7 cellular contexts compared by ENCODE assay signal in the genomic region with DNA sequence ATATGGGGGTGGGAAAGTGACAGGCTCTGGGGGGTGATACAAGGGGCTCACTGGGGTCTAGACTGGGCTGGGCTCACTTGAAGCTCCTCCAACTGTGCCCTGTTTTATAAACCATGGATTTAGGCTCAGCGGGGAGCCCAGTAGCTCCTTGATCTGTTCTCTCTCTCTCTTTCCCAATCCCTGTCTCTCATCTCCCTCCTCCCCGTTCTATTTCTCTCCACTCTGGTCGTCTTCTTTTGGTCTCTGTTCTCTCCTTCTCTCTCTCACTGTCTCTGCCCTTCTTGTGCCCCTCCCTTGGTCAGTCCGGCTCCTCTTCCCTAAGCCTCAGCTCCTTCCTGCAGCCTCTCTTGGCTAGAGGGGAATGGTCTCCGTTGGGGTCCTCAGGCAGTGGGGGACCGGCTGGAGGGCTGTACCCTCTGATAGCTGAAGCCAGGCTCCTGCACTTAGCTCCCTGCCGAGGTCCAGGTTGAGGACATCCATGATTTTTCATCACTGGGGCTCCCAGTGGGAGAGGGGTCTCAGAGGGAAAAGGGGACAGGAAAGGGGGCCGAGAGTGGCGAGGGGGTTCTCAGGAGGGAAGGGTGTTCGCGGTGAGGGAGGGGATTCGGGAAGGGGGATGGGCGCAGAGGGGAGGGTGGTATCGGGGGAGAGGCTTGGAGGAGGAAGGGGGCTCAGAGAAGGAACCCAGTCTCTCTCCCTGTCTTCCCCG. TPM values are rescaled to one million over a fixed set of nuclear protein-coding genes. Genes with fewer than 3 reads are reported as not detected.
A peak's percentile ranks its signal among the peaks of the same experiment; 100 is the strongest.
DNase-seq lines count a peak whose midpoint lies in the region; ATAC-seq and TF ChIP-seq lines count a peak whose summit lies in the region.

No MANE protein-coding gene starts in this region.

- DNase-seq in activated B cell treated with CpG ODN at 0.5 μM for 24 hours (no peak), hepatocyte (ENCODE audit: low spot score) (no peak), NCI-H1930 (lab: John Stamatoyannopoulos, UW) (no peak)

- H3K4me1 Mint-ChIP-seq in activated B cell treated with CpG ODN at 0.5 μM for 24 hours = peaks cover 14% of the 10 kb centered on the region
- peaks cover 21% of the 10 kb centered on the region for H3K4me1 Mint-ChIP-seq in stimulated activated memory B cell treated with anti-CD40 and anti-IgM and Interleukin-4, amounts not matched to agents 10 μg/mL and 1 μg/mL and 100 μg/mL, for 72 hours

- no peaks in the 10 kb centered on the region for H3K36me3 Mint-ChIP-seq in activated B cell treated with CpG ODN at 0.5 μM for 24 hours (ENCODE audit: low read depth)
- no peaks in the 10 kb centered on the region for H3K36me3 Mint-ChIP-seq in stimulated activated memory B cell treated with anti-CD40 and anti-IgM and Interleukin-4, amounts not matched to agents 10 μg/mL and 1 μg/mL and 100 μg/mL, for 72 hours

- intact Hi-C loops in activated B cell treated with CpG ODN at 0.5 μM for 24 hours (cut with micrococcal nuclease) = loop anchor here (10.0 kb wide), 1 partner anchor 55 kb away; no protein-coding TSS in a partner anchor

- H3K4me3 ChIP-seq in GM12875 (ENCODE audit: low read depth, low read length) (peak overlapping the region; percentile 21), hepatocyte (no peak overlapping the region)

- H3K9me3 ChIP-seq in hepatocyte (ENCODE audit: low read depth) = no peaks in the 10 kb centered on the region

- ATAC-seq in activated B cell treated with CpG ODN at 0.5 μM for 24 hours (ENCODE audit: low read depth) (no peak), HG03139 (IDR thresholded peaks at IDR 0.05; ENCODE audit: unreplicated experiment) (no peak), GM21423 (IDR thresholded peaks at IDR 0.05; ENCODE audit: unreplicated experiment) (no peak)
- ATAC-seq in stimulated activated memory B cell treated with anti-CD40 and anti-IgM and Interleukin-4, amounts not matched to agents 10 μg/mL and 1 μg/mL and 100 μg/mL, for 72 hours = no peak

- no peak overlapping the region for H2AFZ ChIP-seq in hepatocyte

- H3K4me2 ChIP-seq in hepatocyte = peak overlapping the region; percentile 70

- CTCF ChIA-PET in activated B cell treated with CpG ODN at 0.5 μM for 24 hours (lab: Charles Lee) = no interaction called here

- H3K36me3 ChIP-seq in hepatocyte (replicated peaks; ENCODE audit: insufficient read depth, low read depth) = no peaks in the 10 kb centered on the region

- H3K4me3 Mint-ChIP-seq in activated B cell treated with CpG ODN at 0.5 μM for 24 hours = peak overlapping the region; percentile 73
- H3K4me3 Mint-ChIP-seq in stimulated activated memory B cell treated with anti-CD40 and anti-IgM and Interleukin-4, amounts not matched to agents 10 μg/mL and 1 μg/mL and 100 μg/mL, for 72 hours = peak overlapping the region; percentile 66

- no peaks in the 10 kb centered on the region for H3K4me1 ChIP-seq in hepatocyte (ENCODE audit: insufficient read depth)

- no peak overlapping the region for H3K27ac ChIP-seq in hepatocyte

- TF ChIP-seq CTCF in GM12875 (IDR thresholded peaks at IDR 0.05; ENCODE audit: borderline replicate concordance, insufficient read depth, low read depth, low read length) = no peak
- TF ChIP-seq CTCF in activated B cell treated with CpG ODN at 0.5 μM for 24 hours (IDR thresholded peaks at IDR 0.05) = no peak
- no peak for TF ChIP-seq CTCF in hepatocyte (IDR thresholded peaks at IDR 0.05; ENCODE audit: poor library complexity)

- WGBS in hepatocyte (ENCODE audit: low lambda C conversion rate, missing lambda C conversion rate) = 26% methylated on average over 9 of the region's 15 CpGs

- H4K20me1 ChIP-seq in hepatocyte (ENCODE audit: insufficient read depth, poor library complexity, severe bottlenecking) = no peaks in the 10 kb centered on the region

- H3K27me3 ChIP-seq in hepatocyte = peaks cover 41% of the 10 kb centered on the region

- H3K27me3 Mint-ChIP-seq in activated B cell treated with CpG ODN at 0.5 μM for 24 hours = peaks cover 49% of the 10 kb centered on the region
- H3K27me3 Mint-ChIP-seq in stimulated activated memory B cell treated with anti-CD40 and anti-IgM and Interleukin-4, amounts not matched to agents 10 μg/mL and 1 μg/mL and 100 μg/mL, for 72 hours = peaks cover 87% of the 10 kb centered on the region

- POLR2A ChIA-PET in activated B cell treated with CpG ODN at 0.5 μM for 24 hours (lab: Charles Lee) = no interaction called here

- no peaks in the 10 kb centered on the region for H3K9me2 ChIP-seq in hepatocyte (replicated peaks; ENCODE audit: insufficient read depth)

- H3K27ac Mint-ChIP-seq in activated B cell treated with CpG ODN at 0.5 μM for 24 hours = peak overlapping the region; percentile 30
- peak overlapping the region; percentile 61 for H3K27ac Mint-ChIP-seq in stimulated activated memory B cell treated with anti-CD40 and anti-IgM and Interleukin-4, amounts not matched to agents 10 μg/mL and 1 μg/mL and 100 μg/mL, for 72 hours

- H3K79me2 ChIP-seq in hepatocyte = no peaks in the 10 kb centered on the region

- H3K9me3 Mint-ChIP-seq in activated B cell treated with CpG ODN at 0.5 μM for 24 hours = no peaks in the 10 kb centered on the region
- H3K9me3 Mint-ChIP-seq in stimulated activated memory B cell treated with anti-CD40 and anti-IgM and Interleukin-4, amounts not matched to agents 10 μg/mL and 1 μg/mL and 100 μg/mL, for 72 hours = no peaks in the 10 kb centered on the region

RNA-seq across cellular contexts. Expression of gene UNC13A, which starts 8.5 kb away (rescaled TPM):
- 0.02 and 0.04 TPM in 2 replicates for total RNA-seq in activated B cell treated with CpG ODN at 0.5 μM for 24 hours
- 0.08 and 0.10 TPM in 2 replicates for total RNA-seq in hepatocyte
- 0.21 TPM in 1 of 2 replicates, not detected in the other for polyA plus RNA-seq in hepatocyte

RNA-seq across cellular contexts. Expression of gene MAP1S, which starts 39.6 kb away (rescaled TPM):
- 65.6 and 80.5 TPM in 2 replicates for total RNA-seq in activated B cell treated with CpG ODN at 0.5 μM for 24 hours
- total RNA-seq in hepatocyte = 7.7 and 9.5 TPM in 2 replicates
- polyA plus RNA-seq in hepatocyte = 37.1 and 52.7 TPM in 2 replicates
